1 cellular context compared by ENCODE assay signal in genomic region chr6:11209369-11209768, GRCh38.
TF ChIP-seq lines count a peak whose summit lies in the region.

No MANE protein-coding gene starts in this region.

TF ChIP-seq in HepG2, 621 proteins besides CTCF, POLR2A, EP300 and RAD21 (continued from another document):
- TF ChIP-seq, protein P1, sequence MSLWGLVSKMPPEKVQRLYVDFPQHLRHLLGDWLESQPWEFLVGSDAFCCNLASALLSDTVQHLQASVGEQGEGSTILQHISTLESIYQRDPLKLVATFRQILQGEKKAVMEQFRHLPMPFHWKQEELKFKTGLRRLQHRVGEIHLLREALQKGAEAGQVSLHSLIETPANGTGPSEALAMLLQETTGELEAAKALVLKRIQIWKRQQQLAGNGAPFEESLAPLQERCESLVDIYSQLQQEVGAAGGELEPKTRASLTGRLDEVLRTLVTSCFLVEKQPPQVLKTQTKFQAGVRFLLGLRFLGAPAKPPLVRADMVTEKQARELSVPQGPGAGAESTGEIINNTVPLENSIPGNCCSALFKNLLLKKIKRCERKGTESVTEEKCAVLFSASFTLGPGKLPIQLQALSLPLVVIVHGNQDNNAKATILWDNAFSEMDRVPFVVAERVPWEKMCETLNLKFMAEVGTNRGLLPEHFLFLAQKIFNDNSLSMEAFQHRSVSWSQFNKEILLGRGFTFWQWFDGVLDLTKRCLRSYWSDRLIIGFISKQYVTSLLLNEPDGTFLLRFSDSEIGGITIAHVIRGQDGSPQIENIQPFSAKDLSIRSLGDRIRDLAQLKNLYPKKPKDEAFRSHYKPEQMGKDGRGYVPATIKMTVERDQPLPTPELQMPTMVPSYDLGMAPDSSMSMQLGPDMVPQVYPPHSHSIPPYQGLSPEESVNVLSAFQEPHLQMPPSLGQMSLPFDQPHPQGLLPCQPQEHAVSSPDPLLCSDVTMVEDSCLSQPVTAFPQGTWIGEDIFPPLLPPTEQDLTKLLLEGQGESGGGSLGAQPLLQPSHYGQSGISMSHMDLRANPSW (CRISPR knock-in tag; IDR thresholded peaks at IDR 0.05; ENCODE audit: borderline replicate concordance) = 0 out of 2 replicates have a peak, but pooled peaks have one; percentile 67
- TF ChIP-seq CBX2 (IDR thresholded peaks at IDR 0.05; ENCODE audit: low read depth, low read length) (no peak), CBX2 (CRISPR knock-in tag; IDR thresholded peaks at IDR 0.05; ENCODE audit: low read depth) (no peak), GABPB1 (CRISPR knock-in tag; IDR thresholded peaks at IDR 0.05) (no peak), ZNF580 (CRISPR knock-in tag; IDR thresholded peaks at IDR 0.05; ENCODE audit: borderline replicate concordance, low read depth) (no peak), RBM22 (optimal IDR thresholded peaks at IDR 0.05; ENCODE audit: low read length) (peak; percentile 98), ZNF629 (CRISPR knock-in tag; conservative IDR thresholded peaks at IDR 0.05) (peak; percentile 61; the same call in 1 of the 2 replicates), MBD4 (IDR thresholded peaks at IDR 0.05; ENCODE audit: borderline replicate concordance, low read length) (0 out of 2 replicates have a peak, but pooled peaks have one; percentile 20)
